Comparison of ENCODE assay signal across 9 cellular contexts in genomic region chr1:41381691-41382530, GRCh38. TPM values are rescaled to one million over a fixed set of nuclear protein-coding genes. Genes with fewer than 3 reads are reported as not detected.
DNase-seq lines count a peak whose midpoint lies in the region; ATAC-seq and TF ChIP-seq lines count a peak whose summit lies in the region.
"Had no signal": no experiment of that assay in that cellular context is flagged by ENCODE, and none has a peak within 500 bp of the region (broad histone marks: within the 10 kb centered on the region; RNA-seq: fewer than 3 reads in every experiment).

No MANE protein-coding gene starts in this region.

- H3K27ac ChIP-seq in CD8-positive, alpha-beta memory T cell (ENCODE audit: low read depth, low read length) = no peak overlapping the region
- H3K27ac ChIP-seq: neutrophil had no signal

- no peaks in the 10 kb centered on the region for H3K9me3 ChIP-seq in CD8-positive, alpha-beta memory T cell (ENCODE audit: low read length)
- H3K9me3 ChIP-seq: neutrophil had no signal

- H3K9me3 Mint-ChIP-seq in CD8-positive, alpha-beta memory T cell = no peaks in the 10 kb centered on the region
- H3K9me3 Mint-ChIP-seq in brain = peaks cover 0 to 6% (median 2%) of the 10 kb centered on the region in 5 experiments
- no peaks in the 10 kb centered on the region for H3K9me3 Mint-ChIP-seq in immature natural killer cell
- H3K9me3 Mint-ChIP-seq in stimulated activated effector memory CD8-positive, alpha-beta T cell treated with anti-CD3 and anti-CD28 coated beads, Interleukin-12 subunit alpha, Interleukin-12 subunit beta, amount 100 ng/mL, for 72 hours = no peaks in the 10 kb centered on the region

- peaks cover 28% of the 10 kb centered on the region for H3K27me3 ChIP-seq in CD8-positive, alpha-beta memory T cell (ENCODE audit: insufficient read depth, low read length, poor library complexity, severe bottlenecking)

- H3K36me3 Mint-ChIP-seq in CD8-positive, alpha-beta memory T cell = no peaks in the 10 kb centered on the region
- peaks cover 19% of the 10 kb centered on the region for H3K36me3 Mint-ChIP-seq in brain
- H3K36me3 Mint-ChIP-seq in immature natural killer cell = peaks cover 0 to 2% (median 0%) of the 10 kb centered on the region in 3 donors
- no peaks in the 10 kb centered on the region for H3K36me3 Mint-ChIP-seq in stimulated activated effector memory CD8-positive, alpha-beta T cell treated with anti-CD3 and anti-CD28 coated beads, Interleukin-12 subunit alpha, Interleukin-12 subunit beta, amount 100 ng/mL, for 72 hours

- H3K27ac Mint-ChIP-seq in CD8-positive, alpha-beta memory T cell = peak overlapping the region in 2 of 8 donors; percentile 59 to 66
- H3K27ac Mint-ChIP-seq in brain (peak overlapping the region in 3 of 5 experiments; percentile 64 to 79 (median 73)), immature natural killer cell (peak overlapping the region in 5 of 6 donors; percentile 19 to 80 (median 67))
- H3K27ac Mint-ChIP-seq in stimulated activated effector memory CD8-positive, alpha-beta T cell treated with anti-CD3 and anti-CD28 coated beads, Interleukin-12 subunit alpha, Interleukin-12 subunit beta, amount 100 ng/mL, for 72 hours = no peak overlapping the region

- ATAC-seq in stimulated activated effector memory CD8-positive, alpha-beta T cell treated with anti-CD3 and anti-CD28 coated beads, Interleukin-12 subunit alpha, Interleukin-12 subunit beta, amount 100 ng/mL, for 72 hours = peak; percentile 86
- no peak for ATAC-seq in HG03571 (IDR thresholded peaks at IDR 0.05; ENCODE audit: unreplicated experiment)

- CTCF ChIA-PET in CD8-positive, alpha-beta memory T cell (lab: Charles Lee) = no interaction called here

- no peaks in the 10 kb centered on the region for H3K4me1 ChIP-seq in CD8-positive, alpha-beta memory T cell (ENCODE audit: insufficient read depth, low read length)

- H3K27me3 Mint-ChIP-seq in CD8-positive, alpha-beta memory T cell = peaks cover 40 to 74% of the 10 kb centered on the region in 2 donors
- H3K27me3 Mint-ChIP-seq in brain (peaks cover 43% of the 10 kb centered on the region), immature natural killer cell (ENCODE audit: low read depth in 3 of 3) (peaks cover 4 to 20% (median 8%) of the 10 kb centered on the region in 3 donors)

- peak overlapping the region; percentile 79 to 93 (median 81) for H3K4me3 Mint-ChIP-seq in CD8-positive, alpha-beta memory T cell
- H3K4me3 Mint-ChIP-seq in brain (peak overlapping the region in 4 of 5 experiments; percentile 69 to 78 (median 73)), immature natural killer cell (peak overlapping the region; percentile 83 to 91 (median 89))
- H3K4me3 Mint-ChIP-seq in stimulated activated effector memory CD8-positive, alpha-beta T cell treated with anti-CD3 and anti-CD28 coated beads, Interleukin-12 subunit alpha, Interleukin-12 subunit beta, amount 100 ng/mL, for 72 hours = peak overlapping the region; percentile 72

- no peaks in the 10 kb centered on the region for H3K36me3 ChIP-seq in CD8-positive, alpha-beta memory T cell (ENCODE audit: insufficient read depth, low read length)
- H3K36me3 ChIP-seq: neutrophil had no signal

- POLR2A ChIA-PET in CD8-positive, alpha-beta memory T cell (lab: Charles Lee) = interaction anchor here (0.5 to 1.3 kb wide), 2 partner anchors 14 to 20 kb away, joined by 3 read pairs; no protein-coding TSS in a partner anchor

- TF ChIP-seq CTCF in brain (conservative IDR thresholded peaks at IDR 0.05) = no peak

- DNase-seq in CD8-positive, alpha-beta memory T cell = peak in 4 of 5 donors; percentile 20 to 35 (median 28)
- DNase-seq in NCI-H774 (lab: John Stamatoyannopoulos, UW) (peak; percentile 79), immature natural killer cell (peak; percentile 58 to 69 (median 61)), GM19238 (ENCODE audit: insufficient read length, low spot score) (no peak), mesenteric fat pad (ENCODE audit: low spot score) (no peak)
- DNase-seq in stimulated activated effector memory CD8-positive, alpha-beta T cell treated with anti-CD3 and anti-CD28 coated beads, Interleukin-12 subunit alpha, Interleukin-12 subunit beta, amount 100 ng/mL, for 72 hours (ENCODE audit: low spot score in 2 of 2) = peak in 1 of 2 donors; percentile 30

- H3K4me1 Mint-ChIP-seq in CD8-positive, alpha-beta memory T cell = peaks cover 10 to 25% (median 13%) of the 10 kb centered on the region in 3 donors
- peaks cover 86% of the 10 kb centered on the region for H3K4me1 Mint-ChIP-seq in brain
- H3K4me1 Mint-ChIP-seq in immature natural killer cell = peaks cover 10 to 16% of the 10 kb centered on the region in 2 donors
- peaks cover 22% of the 10 kb centered on the region for H3K4me1 Mint-ChIP-seq in stimulated activated effector memory CD8-positive, alpha-beta T cell treated with anti-CD3 and anti-CD28 coated beads, Interleukin-12 subunit alpha, Interleukin-12 subunit beta, amount 100 ng/mL, for 72 hours

- no peak overlapping the region for H3K4me3 ChIP-seq in CD8-positive, alpha-beta memory T cell (ENCODE audit: low read length)

RNA-seq across cellular contexts. Expression of gene FOXO6, which starts 20.7 kb away (rescaled TPM):
- under 1 TPM in 1 of 2 experiments, not detected in 1; 0.11 TPM for total RNA-seq in CD8-positive, alpha-beta memory T cell
- polyA plus RNA-seq in CD8-positive, alpha-beta memory T cell = not detected
- polyA plus RNA-seq in brain (ENCODE audit: insufficient read depth, low read depth, low replicate concordance) (8.1 TPM), immature natural killer cell (not detected)
- total RNA-seq in mesenteric fat pad = not detected

Comparison
In these comparisons a context has a peak if more than half of its experiments do, and no peak if none do; other contexts are left out.
1. DNase-seq: peak in CD8-positive, alpha-beta memory T cell (4 of 5), NCI-H774 (single experiment) and immature natural killer cell (3 of 3); none in GM19238 (single experiment) and mesenteric fat pad (single experiment).
2. Peak in every context shown above with its lines, with median percentiles within 50 percentile points of each other: H3K4me3 Mint-ChIP-seq.